In genomic region chr7:22576941-22577927, GRCh38 we compare ENCODE assay signal across 8 cellular contexts.
A peak's percentile ranks its signal among the peaks of the same experiment; 100 is the strongest.
DNase-seq lines count a peak whose midpoint lies in the region; ATAC-seq and TF ChIP-seq lines count a peak whose summit lies in the region.

No MANE protein-coding gene starts in this region.

- no peak overlapping the region for H2AFZ ChIP-seq in Karpas-422 (ENCODE audit: low read length)

- DNase-seq in HT1080 (ENCODE audit: low read depth) (peak; percentile 94), brain microvascular endothelial cell (peak; percentile 88), left kidney (ENCODE audit: low read depth, low spot score) (peak; percentile 85), suprapubic skin (ENCODE audit: low spot score in 2 of 2) (peak in 1 of 2 donors; percentile 71), Karpas-422 (no peak), DMS 273 treated with DMSO at 0.1 percent for 48 hours (lab: John Stamatoyannopoulos, UW) (no peak)

- H3K4me1 ChIP-seq in suprapubic skin (peaks cover 18% of the 10 kb centered on the region), Karpas-422 (ENCODE audit: low read length) (peaks cover 9% of the 10 kb centered on the region)

- in situ Hi-C loops in brain microvascular endothelial cell (cut with HindIII; ENCODE audit: low pct_ligation_motif_present, low sequenced_read_pairs) = no loop called here

- no peaks in the 10 kb centered on the region for H3K79me2 ChIP-seq in Karpas-422 (ENCODE audit: low read length)

- H3K27ac ChIP-seq in brain microvascular endothelial cell = peak overlapping the region; percentile 94
- peak overlapping the region; percentile 70 for H3K27ac ChIP-seq in suprapubic skin
- no peak overlapping the region for H3K27ac ChIP-seq in Karpas-422 (ENCODE audit: low read length)

- H3K4me2 ChIP-seq in Karpas-422 (ENCODE audit: low read depth, low read length, poor library complexity, severe bottlenecking) = no peak overlapping the region

- H3K36me3 ChIP-seq in brain microvascular endothelial cell (replicated peaks) = no peaks in the 10 kb centered on the region
- H3K36me3 ChIP-seq in suprapubic skin = no peaks in the 10 kb centered on the region
- H3K36me3 ChIP-seq in Karpas-422 (ENCODE audit: insufficient read depth, low read length) = no peaks in the 10 kb centered on the region

- no peaks in the 10 kb centered on the region for H3K27me3 ChIP-seq in brain microvascular endothelial cell (replicated peaks)
- H3K27me3 ChIP-seq in suprapubic skin = no peaks in the 10 kb centered on the region
- H3K27me3 ChIP-seq in Karpas-422 (ENCODE audit: low read length) = no peaks in the 10 kb centered on the region

- no peaks in the 10 kb centered on the region for H4K20me1 ChIP-seq in Karpas-422 (ENCODE audit: insufficient read depth, low read depth, low read length)

- H3K9me3 ChIP-seq in suprapubic skin = no peaks in the 10 kb centered on the region
- no peaks in the 10 kb centered on the region for H3K9me3 ChIP-seq in Karpas-422 (ENCODE audit: low read length)

- TF ChIP-seq EP300 in suprapubic skin (IDR thresholded peaks at IDR 0.05) = no peak

- no peak overlapping the region for H3K4me3 ChIP-seq in brain microvascular endothelial cell (ENCODE audit: low read depth, low read length)
- H3K4me3 ChIP-seq in suprapubic skin = no peak overlapping the region
- H3K4me3 ChIP-seq in Karpas-422 (ENCODE audit: low read length) = no peak overlapping the region

- TF ChIP-seq CTCF in brain microvascular endothelial cell (IDR thresholded peaks at IDR 0.05; ENCODE audit: low read depth, low read length, missing control alignments) (no peak), suprapubic skin (IDR thresholded peaks at IDR 0.05) (no peak)

- H3K9ac ChIP-seq in Karpas-422 (ENCODE audit: low read length) = no peak overlapping the region

- ATAC-seq in HG03095 (IDR thresholded peaks at IDR 0.05; ENCODE audit: unreplicated experiment) (no peak), HG03432 (IDR thresholded peaks at IDR 0.05; ENCODE audit: unreplicated experiment) (no peak)

- H3K9me2 ChIP-seq in Karpas-422 (replicated peaks; ENCODE audit: insufficient read depth, low read length) = no peaks in the 10 kb centered on the region

- TF ChIP-seq POLR2A in suprapubic skin (IDR thresholded peaks at IDR 0.05) = no peak

- 69% methylated on average over 11 of the region's 11 CpGs for WGBS in suprapubic skin

Comparison
In these comparisons a context has a peak if more than half of its experiments do, and no peak if none do; other contexts are left out.
1. DNase-seq: peak in HT1080 (single experiment), brain microvascular endothelial cell (single experiment) and left kidney (single experiment); none in Karpas-422 (single experiment) and DMS 273 treated with DMSO at 0.1 percent for 48 hours (single experiment).